ENCODE assay signal across 25 cellular contexts in the genomic region with DNA sequence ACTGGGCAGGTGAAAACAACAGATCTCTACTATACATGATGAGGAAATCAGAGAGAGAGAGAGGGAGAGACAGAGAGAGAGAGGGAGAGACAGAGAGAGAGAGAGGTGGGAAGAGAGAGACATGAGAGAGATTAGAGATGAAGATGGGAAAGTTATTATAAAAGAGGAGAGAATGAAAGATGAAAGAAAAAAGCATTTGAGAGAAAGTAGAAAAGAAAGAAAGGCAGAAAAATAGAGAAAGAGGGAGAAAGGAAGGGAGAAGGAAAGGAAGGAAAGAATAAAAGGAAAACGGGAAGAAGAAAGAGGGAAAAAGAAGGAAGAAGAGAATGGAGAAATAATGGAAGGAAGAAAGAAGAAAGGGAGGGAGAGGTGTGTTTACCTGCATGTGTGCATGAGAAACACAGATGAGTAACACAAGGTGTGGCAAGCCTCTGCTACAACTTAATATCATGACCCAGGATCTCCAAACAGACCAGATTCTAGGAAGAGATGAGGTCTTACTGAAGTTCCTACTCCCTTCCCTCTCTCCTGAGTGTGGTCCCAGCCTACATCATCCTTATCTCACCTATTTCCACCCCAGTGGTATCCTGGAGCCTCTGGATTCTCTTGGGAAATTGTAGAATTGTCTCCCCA.
DNase-seq lines count a peak whose midpoint lies in the region; ATAC-seq, FAIRE-seq and TF ChIP-seq lines count a peak whose summit lies in the region.
"Had no signal": no experiment of that assay in that cellular context is flagged by ENCODE, and none has a peak within 500 bp of the region (broad histone marks: within the 10 kb centered on the region; RNA-seq: fewer than 3 reads in every experiment).

No MANE protein-coding gene starts in this region.

- H4K20me1 ChIP-seq in PC-3 (ENCODE audit: low read length): no peaks in the 10 kb centered on the region
- H4K20me1 ChIP-seq in endothelial cell of umbilical vein (replicated peaks; ENCODE audit: control insufficient read depth, extremely low read depth, insufficient read depth, low read length): no peaks in the 10 kb centered on the region
- H4K20me1 ChIP-seq in keratinocyte (ENCODE audit: control insufficient read depth, extremely low read depth, insufficient read depth, low read length): no peaks in the 10 kb centered on the region

- H3K9ac ChIP-seq in PC-3 (ENCODE audit: low read length): no peak overlapping the region
- H3K9ac ChIP-seq in endothelial cell of umbilical vein (replicated peaks; ENCODE audit: extremely low read depth, insufficient read depth, low read length): no peak overlapping the region
- H3K9ac ChIP-seq in keratinocyte (ENCODE audit: control insufficient read depth, extremely low read depth, insufficient read depth, low read length): no peak overlapping the region

- ATAC-seq in PC-3: no peak
- no peak for ATAC-seq in aorta (ENCODE audit: low FRiP score)
- ATAC-seq in GM21360 (IDR thresholded peaks at IDR 0.05; ENCODE audit: unreplicated experiment): no peak
- ATAC-seq: GM12878, HCT116 had no signal

- H3K27ac ChIP-seq in PC-3 (ENCODE audit: low read length) (no peak overlapping the region), endothelial cell of umbilical vein (ENCODE audit: insufficient read depth, low read depth, low read length) (no peak overlapping the region), keratinocyte (ENCODE audit: control insufficient read depth, insufficient read depth, low read length) (no peak overlapping the region), aorta (ENCODE audit: low read depth in 1 of 2, low read length in 2 of 2) (no peak overlapping the region)
- H3K27ac ChIP-seq: HL-60, SK-N-MC had no signal

- dilution Hi-C loops in endothelial cell of umbilical vein (cut with MboI; ENCODE audit: extremely low pct_ligation_motif_present, low sequenced_read_pairs) (no loop called here), keratinocyte (cut with MboI; ENCODE audit: extremely low pct_ligation_motif_present, low sequenced_read_pairs) (no loop called here)

- POLR2A ChIA-PET in PC-3 (lab: Charles Lee; ENCODE audit: unreplicated experiment): no interaction called here
- POLR2A ChIA-PET in endothelial cell of umbilical vein (lab: Charles Lee): no interaction called here

- H3K4me2 ChIP-seq in PC-3 (ENCODE audit: low read length) (no peak overlapping the region; the same call in 1 of the 2 replicates), endothelial cell of umbilical vein (ENCODE audit: insufficient read depth, low read length) (no peak overlapping the region), keratinocyte (ENCODE audit: control insufficient read depth, extremely low read depth, insufficient read depth, low read depth, low read length) (no peak overlapping the region)

- H3K36me3 Mint-ChIP-seq in osteocyte (ENCODE audit: unreplicated experiment): no peaks in the 10 kb centered on the region
- H3K36me3 Mint-ChIP-seq: CD4-positive, alpha-beta memory T cell had no signal

- H3K4me3 Mint-ChIP-seq in osteocyte (ENCODE audit: unreplicated experiment): no peak overlapping the region
- H3K4me3 Mint-ChIP-seq: CD4-positive, alpha-beta memory T cell had no signal

- peaks cover 18% of the 10 kb centered on the region for H3K4me1 Mint-ChIP-seq in osteocyte (ENCODE audit: unreplicated experiment)
- H3K4me1 Mint-ChIP-seq: CD4-positive, alpha-beta memory T cell had no signal

- no peaks in the 10 kb centered on the region for H3K9me3 Mint-ChIP-seq in osteocyte (ENCODE audit: unreplicated experiment)

- H3K9me2 ChIP-seq in PC-3 (replicated peaks; ENCODE audit: low read length): no peaks in the 10 kb centered on the region

- no peaks in the 10 kb centered on the region for H3K36me3 ChIP-seq in PC-3 (ENCODE audit: low read depth, low read length)
- peaks cover 11 to 16% of the 10 kb centered on the region in 2 experiments for H3K36me3 ChIP-seq in endothelial cell of umbilical vein (ENCODE audit: control insufficient read depth in 2 of 2, extremely low read depth in 1 of 2, insufficient read depth in 2 of 2, low read length in 2 of 2)
- H3K36me3 ChIP-seq in keratinocyte (ENCODE audit: control insufficient read depth in 2 of 2, extremely low read depth in 1 of 2, insufficient read depth in 2 of 2, low read length in 2 of 2): no peaks in the 10 kb centered on the region
- no peaks in the 10 kb centered on the region for H3K36me3 ChIP-seq in aorta (ENCODE audit: control insufficient read depth in 1 of 2, insufficient read depth in 2 of 2, low read length in 1 of 2)

- peak; percentile 53 for TF ChIP-seq POLR2A in endothelial cell of umbilical vein (IDR thresholded peaks at IDR 0.05; ENCODE audit: low read depth, low read length)

- no TSS peak for BruUV-seq in PC-3 (replicated peaks; lab: Mats Ljungman, UMichigan)
- BruUV-seq in endothelial cell of umbilical vein (replicated peaks; lab: Mats Ljungman, UMichigan): no TSS peak

- FAIRE-seq in endothelial cell of umbilical vein (lab: Jason Lieb, UNC) (no peak), keratinocyte (lab: Jason Lieb, UNC) (peak; percentile 26)
- FAIRE-seq: GM12878, RCC 7860 had no signal

- H3K27me3 Mint-ChIP-seq in osteocyte (ENCODE audit: unreplicated experiment): no peaks in the 10 kb centered on the region

- TF ChIP-seq CTCF in PC-3 (conservative IDR thresholded peaks at IDR 0.05; ENCODE audit: low read depth, low read length) (no peak), endothelial cell of umbilical vein (IDR thresholded peaks at IDR 0.05; ENCODE audit: extremely low read depth in 1 of 2, insufficient read depth in 1 of 2, low read depth in 1 of 2, low read length in 2 of 2) (no peak), keratinocyte (optimal IDR thresholded peaks at IDR 0.05 in 1 of 3, IDR thresholded peaks at IDR 0.05 in 1 of 3, conservative IDR thresholded peaks at IDR 0.05 in 1 of 3; ENCODE audit: extremely low read depth in 1 of 3, insufficient read depth in 2 of 3, low read length in 3 of 3) (no peak), osteocyte (IDR thresholded peaks at IDR 0.05) (no peak)

- H3K27me3 ChIP-seq in PC-3 (ENCODE audit: low read length): peaks cover 10% of the 10 kb centered on the region; the same call in 1 of the 2 replicates
- no peaks in the 10 kb centered on the region for H3K27me3 ChIP-seq in endothelial cell of umbilical vein (ENCODE audit: control insufficient read depth in 2 of 2, insufficient read depth in 2 of 2, low read length in 2 of 2)
- H3K27me3 ChIP-seq in keratinocyte (ENCODE audit: control insufficient read depth, extremely low read depth, insufficient read depth, low read length): no peaks in the 10 kb centered on the region
- no peaks in the 10 kb centered on the region for H3K27me3 ChIP-seq in aorta (ENCODE audit: control insufficient read depth in 1 of 2, insufficient read depth in 2 of 2, low read length in 1 of 2)

- H3F3A ChIP-seq in PC-3 (ENCODE audit: low read length, unreplicated experiment): no peaks in the 10 kb centered on the region

- intact Hi-C loops in PC-3 (cut with micrococcal nuclease) (no loop called here), endothelial cell of umbilical vein (cut with micrococcal nuclease) (loop anchor here (2.0 kb wide), 1 partner anchor 86 kb away; no protein-coding TSS in a partner anchor), aorta (cut with DNase I) (no loop called here)

- no peak overlapping the region for H2AFZ ChIP-seq in PC-3 (ENCODE audit: low read length)
- no peak overlapping the region for H2AFZ ChIP-seq in endothelial cell of umbilical vein (ENCODE audit: low read depth, low read length)
- no peak overlapping the region for H2AFZ ChIP-seq in keratinocyte (ENCODE audit: control insufficient read depth, low read length)

- CTCF ChIA-PET in PC-3 (lab: Charles Lee): no interaction called here
- CTCF ChIA-PET in endothelial cell of umbilical vein (lab: Charles Lee): no interaction called here

- H3K9me1 ChIP-seq in endothelial cell of umbilical vein (replicated peaks; ENCODE audit: control insufficient read depth, extremely low read depth, insufficient read depth, low read length) (no peaks in the 10 kb centered on the region), keratinocyte (ENCODE audit: control insufficient read depth, extremely low read depth, insufficient read depth, low read length) (no peaks in the 10 kb centered on the region)

- H3K4me1 ChIP-seq in PC-3 (ENCODE audit: insufficient read depth, low read length) (peaks cover 22% of the 10 kb centered on the region), endothelial cell of umbilical vein (ENCODE audit: control insufficient read depth, extremely low read depth, insufficient read depth, low read length) (peaks cover 14% of the 10 kb centered on the region), keratinocyte (ENCODE audit: control insufficient read depth, extremely low read depth, insufficient read depth, low read length) (peaks cover 3% of the 10 kb centered on the region), aorta (ENCODE audit: control insufficient read depth in 1 of 2, insufficient read depth in 2 of 2, low read length in 2 of 2) (peaks cover 0 to 6% of the 10 kb centered on the region in 2 donors)
- H3K4me1 ChIP-seq: Caco-2 had no signal

- WGBS in aorta, 2 donors: 89 to 99% methylated on average over 1 of the region's 1 CpG

- H3K79me2 ChIP-seq in PC-3 (ENCODE audit: low read length): no peaks in the 10 kb centered on the region
- peaks cover 68% of the 10 kb centered on the region for H3K79me2 ChIP-seq in endothelial cell of umbilical vein (ENCODE audit: control insufficient read depth, insufficient read depth, low read length)
- no peaks in the 10 kb centered on the region for H3K79me2 ChIP-seq in keratinocyte (ENCODE audit: control insufficient read depth, insufficient read depth, low read length)

- H3K9me3 ChIP-seq in PC-3 (ENCODE audit: low read length) (no peaks in the 10 kb centered on the region), endothelial cell of umbilical vein (replicated peaks; ENCODE audit: control insufficient read depth, insufficient read depth, low read length) (no peaks in the 10 kb centered on the region), keratinocyte (ENCODE audit: control insufficient read depth, low read depth, low read length) (no peaks in the 10 kb centered on the region), aorta (ENCODE audit: control insufficient read depth, low read length) (no peaks in the 10 kb centered on the region)
- H3K9me3 ChIP-seq: Caco-2 had no signal

- H3K27ac Mint-ChIP-seq in osteocyte (ENCODE audit: unreplicated experiment): peak overlapping the region; percentile 2

- peak; percentile 48 for DNase-seq in PC-3
- no peak for DNase-seq in endothelial cell of umbilical vein (ENCODE audit: low read depth, low spot score)
- DNase-seq in keratinocyte (ENCODE audit: low read depth, low spot score): no peak
- DNase-seq in osteocyte (ENCODE audit: extremely low spot score, unreplicated experiment): no peak
- no peak for DNase-seq in NCI-H187 treated with DMSO at 0.1 percent for 48 hours (lab: John Stamatoyannopoulos, UW)
- DNase-seq in aorta: no peak
- DNase-seq: C1 segment of cervical spinal cord; Caco-2; CD4-positive, alpha-beta memory T cell; GDM1; NCI-H1092; NCI-H1436; NCI-H1930; NCI-H2107; NCI-H2227 treated with DMSO at 0.1 percent for 48 hours; NCI-H510A; NCI-H69; OCI-M1; SIG-M5 had no signal

- H3K4me3 ChIP-seq in PC-3 (ENCODE audit: low read length) (no peak overlapping the region), endothelial cell of umbilical vein (replicated peaks in 1 of 3; ENCODE audit: insufficient read depth in 1 of 3, low read depth in 1 of 3, low read length in 3 of 3) (no peak overlapping the region), keratinocyte (ENCODE audit: control insufficient read depth in 2 of 3, extremely low read depth in 1 of 3, insufficient read depth in 2 of 3, low read depth in 1 of 3, low read length in 3 of 3) (no peak overlapping the region), aorta (ENCODE audit: low read length in 2 of 2) (no peak overlapping the region)
- H3K4me3 ChIP-seq: GM12878, SK-N-MC had no signal
